15 cellular contexts compared by ENCODE assay signal in the genomic region with DNA sequence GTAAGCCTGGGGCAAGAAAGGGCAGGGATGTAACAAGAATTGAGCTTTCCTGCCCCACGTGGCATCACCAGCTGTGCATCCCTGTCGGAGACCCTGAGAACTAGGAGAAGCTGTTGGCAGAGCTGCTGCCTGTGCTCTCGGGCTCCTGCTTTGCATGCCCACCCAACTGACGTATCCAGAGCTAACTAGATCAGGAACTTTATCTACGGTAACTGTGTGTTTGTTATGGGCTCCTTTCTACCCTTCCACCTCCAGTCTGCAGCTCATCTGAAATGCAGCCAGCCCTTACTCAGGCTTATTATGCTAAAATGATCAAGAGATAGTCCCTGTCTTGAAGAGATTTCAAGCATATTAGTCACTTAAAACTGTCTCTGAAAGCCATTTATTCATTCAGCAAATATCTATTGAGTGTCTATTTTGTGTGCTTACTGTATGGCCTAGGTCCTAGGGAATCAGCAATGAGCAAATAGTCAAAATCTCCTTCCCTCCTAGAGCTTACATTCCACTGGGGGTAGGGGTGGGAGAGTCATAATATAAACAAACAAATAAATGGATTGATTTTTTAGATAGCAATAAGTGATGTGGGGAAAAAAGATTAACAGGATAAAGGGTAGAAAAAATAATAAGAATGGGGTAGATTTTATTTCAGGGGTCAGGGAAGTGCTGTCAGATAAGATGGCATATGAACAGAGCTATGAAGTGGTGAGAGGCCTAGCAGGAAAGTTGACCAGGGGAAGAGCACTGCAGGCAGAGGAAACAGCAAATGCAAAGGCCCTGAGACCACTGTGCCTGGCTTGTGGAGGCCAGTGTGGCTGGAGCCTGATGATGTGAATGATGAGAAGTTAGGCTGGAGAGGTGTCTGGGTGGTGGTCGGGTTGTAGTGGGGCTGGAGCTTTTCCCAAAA.
DNase-seq lines count a peak whose midpoint lies in the region; ATAC-seq and TF ChIP-seq lines count a peak whose summit lies in the region.
"Had no signal": no experiment of that assay in that cellular context is flagged by ENCODE, and none has a peak within 500 bp of the region (broad histone marks: within the 10 kb centered on the region; RNA-seq: fewer than 3 reads in every experiment).

No MANE protein-coding gene starts in this region.

- H3K4me3 ChIP-seq in fibroblast of pulmonary artery (replicated peaks; ENCODE audit: low read depth, low read length) = no peak overlapping the region
- H3K4me3 ChIP-seq: pancreas had no signal

- no peak for TF ChIP-seq CTCF in fibroblast of pulmonary artery (IDR thresholded peaks at IDR 0.05; ENCODE audit: low read length, missing control alignments)

- no peak overlapping the region for H3K4me3 Mint-ChIP-seq in stimulated activated naive CD8-positive, alpha-beta T cell treated with anti-CD3 and anti-CD28 coated beads, Interleukin-15, Interleukin-2, amounts not matched to agents 100 ng/mL and 50 ng/mL, for 24 hours
- H3K4me3 Mint-ChIP-seq: activated T-cell treated with anti-CD3 and anti-CD28 coated beads, Interleukin-2, amount 50 U/mL, for 24 hours had no signal

- peaks cover 32% of the 10 kb centered on the region for H3K4me1 Mint-ChIP-seq in stimulated activated naive CD8-positive, alpha-beta T cell treated with anti-CD3 and anti-CD28 coated beads, Interleukin-15, Interleukin-2, amounts not matched to agents 100 ng/mL and 50 ng/mL, for 24 hours (ENCODE audit: low read depth)

- H3K27me3 Mint-ChIP-seq in stimulated activated naive CD8-positive, alpha-beta T cell treated with anti-CD3 and anti-CD28 coated beads, Interleukin-15, Interleukin-2, amounts not matched to agents 100 ng/mL and 50 ng/mL, for 24 hours = no peaks in the 10 kb centered on the region
- H3K27me3 Mint-ChIP-seq: activated T-cell treated with anti-CD3 and anti-CD28 coated beads, Interleukin-2, amount 50 U/mL, for 24 hours had no signal

- peaks cover 6% of the 10 kb centered on the region for H3K9me3 Mint-ChIP-seq in stimulated activated naive CD8-positive, alpha-beta T cell treated with anti-CD3 and anti-CD28 coated beads, Interleukin-15, Interleukin-2, amounts not matched to agents 100 ng/mL and 50 ng/mL, for 24 hours

- peak overlapping the region; percentile 27 for H3K27ac Mint-ChIP-seq in stimulated activated naive CD8-positive, alpha-beta T cell treated with anti-CD3 and anti-CD28 coated beads, Interleukin-15, Interleukin-2, amounts not matched to agents 100 ng/mL and 50 ng/mL, for 24 hours

- no peak for ATAC-seq in stimulated activated naive CD8-positive, alpha-beta T cell treated with anti-CD3 and anti-CD28 coated beads, Interleukin-15, Interleukin-2, amounts not matched to agents 100 U/mL and 50 U/mL, for 24 hours
- ATAC-seq in SK-N-SH treated with all-trans-retinoic acid at 6 μM for 48 hours (peak; percentile 88), HG03378 (IDR thresholded peaks at IDR 0.05; ENCODE audit: unreplicated experiment) (no peak), GM18873 (IDR thresholded peaks at IDR 0.05; ENCODE audit: low FRiP score, unreplicated experiment) (no peak)
- ATAC-seq: HepG2, pancreas had no signal

- no peak for DNase-seq in stimulated activated naive CD8-positive, alpha-beta T cell treated with anti-CD3 and anti-CD28 coated beads, Interleukin-15, Interleukin-2, amounts not matched to agents 100 U/mL and 50 U/mL, for 24 hours
- DNase-seq in fibroblast of pulmonary artery (ENCODE audit: low read depth) = peak; percentile 57
- DNase-seq in stimulated activated naive CD4-positive, alpha-beta T cell treated with Interleukin-2 at 50 U/mL for 16 hours (lab: John Stamatoyannopoulos, UW) = no peak
- DNase-seq in NOMO-1 treated with DMSO at 0.1 percent for 48 hours (lab: John Stamatoyannopoulos, UW; ENCODE audit: unreplicated experiment) = no peak
- DNase-seq: activated T-cell treated with anti-CD3 and anti-CD28 coated beads, Interleukin-2, amount 50 U/mL, for 24 hours; C1 segment of cervical spinal cord; central memory CD4-positive, alpha-beta T cell; NCI-H1694; stimulated activated CD4-positive, alpha-beta T cell treated with anti-CD3 and anti-CD28 coated beads, Interleukin-4, amount 100 ng/mL, for 1 hour had no signal

- peaks cover 54% of the 10 kb centered on the region for H3K36me3 Mint-ChIP-seq in stimulated activated naive CD8-positive, alpha-beta T cell treated with anti-CD3 and anti-CD28 coated beads, Interleukin-15, Interleukin-2, amounts not matched to agents 100 ng/mL and 50 ng/mL, for 24 hours (ENCODE audit: low read depth)

TF ChIP-seq in SK-N-SH treated with all-trans-retinoic acid at 6 μM for 48 hours, 23 proteins besides CTCF, POLR2A, EP300 and RAD21 (continues in another document):
- TF ChIP-seq GLIS3 (CRISPR knock-in tag; IDR thresholded peaks at IDR 0.05) = 0 out of 2 replicates have a peak, but pooled peaks have one; percentile 43
- TF ChIP-seq SNAI2 (CRISPR knock-in tag; IDR thresholded peaks at IDR 0.05) = no peak
- no peak for TF ChIP-seq RARB (CRISPR knock-in tag; IDR thresholded peaks at IDR 0.05)
- no peak for TF ChIP-seq CSDC2 (CRISPR knock-in tag; IDR thresholded peaks at IDR 0.05)
- TF ChIP-seq ZFP3 (CRISPR knock-in tag; IDR thresholded peaks at IDR 0.05) = peak; percentile 74
- TF ChIP-seq, protein P1, sequence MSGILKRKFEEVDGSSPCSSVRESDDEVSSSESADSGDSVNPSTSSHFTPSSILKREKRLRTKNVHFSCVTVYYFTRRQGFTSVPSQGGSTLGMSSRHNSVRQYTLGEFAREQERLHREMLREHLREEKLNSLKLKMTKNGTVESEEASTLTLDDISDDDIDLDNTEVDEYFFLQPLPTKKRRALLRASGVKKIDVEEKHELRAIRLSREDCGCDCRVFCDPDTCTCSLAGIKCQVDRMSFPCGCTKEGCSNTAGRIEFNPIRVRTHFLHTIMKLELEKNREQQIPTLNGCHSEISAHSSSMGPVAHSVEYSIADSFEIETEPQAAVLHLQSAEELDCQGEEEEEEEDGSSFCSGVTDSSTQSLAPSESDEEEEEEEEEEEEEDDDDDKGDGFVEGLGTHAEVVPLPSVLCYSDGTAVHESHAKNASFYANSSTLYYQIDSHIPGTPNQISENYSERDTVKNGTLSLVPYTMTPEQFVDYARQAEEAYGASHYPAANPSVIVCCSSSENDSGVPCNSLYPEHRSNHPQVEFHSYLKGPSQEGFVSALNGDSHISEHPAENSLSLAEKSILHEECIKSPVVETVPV (CRISPR knock-in tag; IDR thresholded peaks at IDR 0.05) = no peak
- no peak for TF ChIP-seq ZNF8 (CRISPR knock-in tag; IDR thresholded peaks at IDR 0.05)
- TF ChIP-seq, protein P2, sequence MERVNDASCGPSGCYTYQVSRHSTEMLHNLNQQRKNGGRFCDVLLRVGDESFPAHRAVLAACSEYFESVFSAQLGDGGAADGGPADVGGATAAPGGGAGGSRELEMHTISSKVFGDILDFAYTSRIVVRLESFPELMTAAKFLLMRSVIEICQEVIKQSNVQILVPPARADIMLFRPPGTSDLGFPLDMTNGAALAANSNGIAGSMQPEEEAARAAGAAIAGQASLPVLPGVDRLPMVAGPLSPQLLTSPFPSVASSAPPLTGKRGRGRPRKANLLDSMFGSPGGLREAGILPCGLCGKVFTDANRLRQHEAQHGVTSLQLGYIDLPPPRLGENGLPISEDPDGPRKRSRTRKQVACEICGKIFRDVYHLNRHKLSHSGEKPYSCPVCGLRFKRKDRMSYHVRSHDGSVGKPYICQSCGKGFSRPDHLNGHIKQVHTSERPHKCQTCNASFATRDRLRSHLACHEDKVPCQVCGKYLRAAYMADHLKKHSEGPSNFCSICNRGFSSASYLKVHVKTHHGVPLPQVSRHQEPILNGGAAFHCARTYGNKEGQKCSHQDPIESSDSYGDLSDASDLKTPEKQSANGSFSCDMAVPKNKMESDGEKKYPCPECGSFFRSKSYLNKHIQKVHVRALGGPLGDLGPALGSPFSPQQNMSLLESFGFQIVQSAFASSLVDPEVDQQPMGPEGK (CRISPR knock-in tag; IDR thresholded peaks at IDR 0.05; ENCODE audit: borderline replicate concordance) = no peak
- TF ChIP-seq, protein P3, sequence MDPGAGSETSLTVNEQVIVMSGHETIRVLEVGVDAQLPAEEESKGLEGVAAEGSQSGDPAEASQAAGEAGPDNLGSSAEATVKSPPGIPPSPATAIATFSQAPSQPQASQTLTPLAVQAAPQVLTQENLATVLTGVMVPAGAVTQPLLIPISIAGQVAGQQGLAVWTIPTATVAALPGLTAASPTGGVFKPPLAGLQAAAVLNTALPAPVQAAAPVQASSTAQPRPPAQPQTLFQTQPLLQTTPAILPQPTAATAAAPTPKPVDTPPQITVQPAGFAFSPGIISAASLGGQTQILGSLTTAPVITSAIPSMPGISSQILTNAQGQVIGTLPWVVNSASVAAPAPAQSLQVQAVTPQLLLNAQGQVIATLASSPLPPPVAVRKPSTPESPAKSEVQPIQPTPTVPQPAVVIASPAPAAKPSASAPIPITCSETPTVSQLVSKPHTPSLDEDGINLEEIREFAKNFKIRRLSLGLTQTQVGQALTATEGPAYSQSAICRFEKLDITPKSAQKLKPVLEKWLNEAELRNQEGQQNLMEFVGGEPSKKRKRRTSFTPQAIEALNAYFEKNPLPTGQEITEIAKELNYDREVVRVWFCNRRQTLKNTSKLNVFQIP (CRISPR knock-in tag; IDR thresholded peaks at IDR 0.05; ENCODE audit: borderline replicate concordance, low read depth) = no peak
- TF ChIP-seq ARNTL (CRISPR knock-in tag; IDR thresholded peaks at IDR 0.05; ENCODE audit: borderline replicate concordance, low read depth) = no peak
- TF ChIP-seq, protein P4, sequence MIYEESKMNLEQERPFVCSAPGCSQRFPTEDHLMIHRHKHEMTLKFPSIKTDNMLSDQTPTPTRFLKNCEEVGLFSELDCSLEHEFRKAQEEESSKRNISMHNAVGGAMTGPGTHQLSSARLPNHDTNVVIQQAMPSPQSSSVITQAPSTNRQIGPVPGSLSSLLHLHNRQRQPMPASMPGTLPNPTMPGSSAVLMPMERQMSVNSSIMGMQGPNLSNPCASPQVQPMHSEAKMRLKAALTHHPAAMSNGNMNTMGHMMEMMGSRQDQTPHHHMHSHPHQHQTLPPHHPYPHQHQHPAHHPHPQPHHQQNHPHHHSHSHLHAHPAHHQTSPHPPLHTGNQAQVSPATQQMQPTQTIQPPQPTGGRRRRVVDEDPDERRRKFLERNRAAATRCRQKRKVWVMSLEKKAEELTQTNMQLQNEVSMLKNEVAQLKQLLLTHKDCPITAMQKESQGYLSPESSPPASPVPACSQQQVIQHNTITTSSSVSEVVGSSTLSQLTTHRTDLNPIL (CRISPR knock-in tag; IDR thresholded peaks at IDR 0.05; ENCODE audit: low read depth) = 0 out of 2 replicates have a peak, but pooled peaks have one; percentile 10
- no peak for TF ChIP-seq OSR1 (CRISPR knock-in tag; IDR thresholded peaks at IDR 0.05)
- TF ChIP-seq ZC3H10 (CRISPR knock-in tag; IDR thresholded peaks at IDR 0.05) = no peak
- TF ChIP-seq TCF4 (CRISPR knock-in tag; IDR thresholded peaks at IDR 0.05; ENCODE audit: borderline replicate concordance) = no peak
